1 cellular context compared by ENCODE assay signal in the genomic region with DNA sequence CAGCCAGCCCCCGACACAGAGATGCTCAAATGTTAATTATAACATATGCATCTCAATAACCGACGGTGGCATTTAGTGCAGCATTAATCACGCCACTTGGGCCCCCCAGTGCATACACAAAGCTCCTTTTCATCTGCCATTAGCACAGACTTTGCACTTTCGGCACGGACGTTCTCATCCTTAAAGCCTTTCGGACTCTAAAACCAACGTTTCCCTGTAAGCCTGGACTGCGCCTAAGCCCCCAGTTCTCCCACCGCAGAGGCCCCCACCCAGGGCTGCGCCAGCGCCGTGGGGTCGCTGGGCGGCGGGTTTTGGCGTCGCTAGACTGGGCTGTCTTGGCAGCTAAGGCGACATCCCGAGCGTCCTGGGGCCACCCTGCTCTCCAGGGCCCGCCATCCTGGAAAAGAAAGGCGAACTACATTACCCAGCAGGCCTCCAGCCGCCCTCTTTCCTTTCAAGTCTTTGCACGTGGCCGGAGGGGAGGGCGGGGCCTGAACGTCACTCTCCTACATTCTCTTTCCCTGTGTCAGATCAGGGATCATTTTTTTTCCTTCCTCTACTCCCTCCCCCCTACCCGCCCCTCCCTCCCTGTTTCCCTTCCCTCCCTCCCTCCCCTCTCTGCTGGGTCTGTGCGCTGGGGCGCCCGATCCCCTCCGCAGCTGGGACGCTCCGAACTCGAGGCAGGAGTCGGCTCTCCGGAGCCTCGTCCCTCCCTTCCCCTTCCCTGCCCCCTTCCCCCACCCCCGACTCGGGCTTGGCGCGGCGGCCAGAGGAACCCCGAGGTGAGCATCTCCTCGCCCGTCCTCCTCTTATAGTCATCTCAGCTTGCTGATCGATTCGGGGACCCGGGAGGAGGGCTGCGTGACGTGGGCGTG.
TF ChIP-seq lines count a peak whose summit lies in the region.

Gene CTIF (plus strand): TSS at position 501 of the 875 bp plus-strand sequence. CDS start 80,535 bp downstream, outside the sequence.

TF ChIP-seq in K562, 482 proteins besides CTCF, POLR2A, EP300 and RAD21 (continued from another document and continues in another):
- TF ChIP-seq, protein P1, sequence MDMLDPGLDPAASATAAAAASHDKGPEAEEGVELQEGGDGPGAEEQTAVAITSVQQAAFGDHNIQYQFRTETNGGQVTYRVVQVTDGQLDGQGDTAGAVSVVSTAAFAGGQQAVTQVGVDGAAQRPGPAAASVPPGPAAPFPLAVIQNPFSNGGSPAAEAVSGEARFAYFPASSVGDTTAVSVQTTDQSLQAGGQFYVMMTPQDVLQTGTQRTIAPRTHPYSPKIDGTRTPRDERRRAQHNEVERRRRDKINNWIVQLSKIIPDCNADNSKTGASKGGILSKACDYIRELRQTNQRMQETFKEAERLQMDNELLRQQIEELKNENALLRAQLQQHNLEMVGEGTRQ (CRISPR knock-in tag; IDR thresholded peaks at IDR 0.05), result peak; percentile 85
- TF ChIP-seq NR3C1 (CRISPR knock-in tag; IDR thresholded peaks at IDR 0.05) (no peak), ZNF212 (CRISPR knock-in tag; IDR thresholded peaks at IDR 0.05) (no peak), ZNF395 (CRISPR knock-in tag; IDR thresholded peaks at IDR 0.05) (no peak), SIN3A (IDR thresholded peaks at IDR 0.05; ENCODE audit: borderline replicate concordance in 2 of 2, control insufficient read depth in 1 of 2, low read depth in 2 of 2, low read length in 2 of 2) (no peak; a peak in 1 of 4 replicates), MYC (IDR thresholded peaks at IDR 0.05; ENCODE audit: low read depth, low read length) (peak; percentile 92), MYC (CRISPR knock-in tag; IDR thresholded peaks at IDR 0.05; ENCODE audit: borderline replicate concordance, low read depth) (no peak), MAZ (CRISPR knock-in tag; conservative IDR thresholded peaks at IDR 0.05 in 1 of 2, IDR thresholded peaks at IDR 0.05 in 1 of 2) (peak; percentile 15 to 24; a peak in 1 of 4 replicates), KLF10 (CRISPR knock-in tag; IDR thresholded peaks at IDR 0.05) (no peak), ZNF143 (CRISPR knock-in tag; IDR thresholded peaks at IDR 0.05) (peak; percentile 86), ZNF785 (CRISPR knock-in tag; IDR thresholded peaks at IDR 0.05) (no peak), PRPF4 (IDR thresholded peaks at IDR 0.05; ENCODE audit: insufficient read depth, low read depth, low read length, poor library complexity, severe bottlenecking) (no peak), NR0B1 (IDR thresholded peaks at IDR 0.05; ENCODE audit: partially characterized antibody) (no peak), NFXL1 (CRISPR knock-in tag; IDR thresholded peaks at IDR 0.05) (no peak), POLR2G (IDR thresholded peaks at IDR 0.05; ENCODE audit: low read depth, low read length) (peak; percentile 73), VEZF1 (CRISPR knock-in tag; IDR thresholded peaks at IDR 0.05) (peak; percentile 63), LEF1 (IDR thresholded peaks at IDR 0.05) (peak; percentile 65; the same call in 1 of the 2 replicates), SOX6 (IDR thresholded peaks at IDR 0.05) (no peak), RFX7 (CRISPR knock-in tag; IDR thresholded peaks at IDR 0.05) (no peak), CBFB (CRISPR knock-in tag; IDR thresholded peaks at IDR 0.05) (no peak), NFYB (IDR thresholded peaks at IDR 0.05; ENCODE audit: extremely low read depth, insufficient read length) (no peak), ZNF146 (CRISPR knock-in tag; IDR thresholded peaks at IDR 0.05; ENCODE audit: unreplicated experiment) (no peak), ATF7 (IDR thresholded peaks at IDR 0.05) (no peak), GABPA (tag; conservative IDR thresholded peaks at IDR 0.05; ENCODE audit: low read depth) (peak; percentile 41; the same call in 1 of the 2 replicates), ZNF639 (CRISPR knock-in tag; conservative IDR thresholded peaks at IDR 0.05 in 1 of 2, IDR thresholded peaks at IDR 0.05 in 1 of 2) (no peak), RBM15 (IDR thresholded peaks at IDR 0.05; ENCODE audit: insufficient read depth, low read length) (no peak), MXI1 (IDR thresholded peaks at IDR 0.05; ENCODE audit: low read depth, low read length) (0 out of 2 replicates have a peak, but pooled peaks have one; percentile 58), TAF7 (tag; IDR thresholded peaks at IDR 0.05) (peak; percentile 79; the same call in 1 of the 2 replicates), RBM34 (IDR thresholded peaks at IDR 0.05; ENCODE audit: borderline replicate concordance, insufficient read depth, low read length) (no peak), ZNF384 (IDR thresholded peaks at IDR 0.05; ENCODE audit: low read depth, low read length) (peak; percentile 68; the same call in 1 of the 2 replicates), TCF7L2 (IDR thresholded peaks at IDR 0.05; ENCODE audit: low read depth, low read length) (peak; percentile 74), MAX (CRISPR knock-in tag; IDR thresholded peaks at IDR 0.05) (peak; percentile 49), HCFC1 (IDR thresholded peaks at IDR 0.05; ENCODE audit: low read depth, low read length) (peak; percentile 92), SIX5 (IDR thresholded peaks at IDR 0.05; ENCODE audit: borderline replicate concordance in 1 of 2, insufficient read depth in 1 of 2, low read depth in 1 of 2, low read length in 2 of 2) (peak; percentile 68 to 70; a peak in 3 of 4 replicates), NRF1 (conservative IDR thresholded peaks at IDR 0.05 in 1 of 2, IDR thresholded peaks at IDR 0.05 in 1 of 2) (0 out of 4 replicates have a peak, but pooled peaks of 1 of the 2 experiments have one; percentile 12), SPI1 (IDR thresholded peaks at IDR 0.05; ENCODE audit: borderline replicate concordance, low read depth, low read length) (no peak), E2F6 (IDR thresholded peaks at IDR 0.05; ENCODE audit: borderline replicate concordance in 1 of 2, extremely low read depth in 1 of 2, insufficient read depth in 1 of 2, insufficient read length in 1 of 2, low read depth in 1 of 2, low read length in 1 of 2, poor library complexity in 1 of 2, severe bottlenecking in 1 of 2) (peak in 1 of 2 experiments; percentile 6), ARID2 (IDR thresholded peaks at IDR 0.05) (no peak), TEAD2 (tag; IDR thresholded peaks at IDR 0.05) (no peak), CREB1 (IDR thresholded peaks at IDR 0.05) (no peak; the same call in 1 of the 2 replicates), CREB1 (CRISPR knock-in tag; IDR thresholded peaks at IDR 0.05) (0 out of 2 replicates have a peak, but pooled peaks have one; percentile 32), HNRNPH1 (optimal IDR thresholded peaks at IDR 0.05; ENCODE audit: low read depth, low read length) (no peak)
- TF ChIP-seq, protein P2, sequence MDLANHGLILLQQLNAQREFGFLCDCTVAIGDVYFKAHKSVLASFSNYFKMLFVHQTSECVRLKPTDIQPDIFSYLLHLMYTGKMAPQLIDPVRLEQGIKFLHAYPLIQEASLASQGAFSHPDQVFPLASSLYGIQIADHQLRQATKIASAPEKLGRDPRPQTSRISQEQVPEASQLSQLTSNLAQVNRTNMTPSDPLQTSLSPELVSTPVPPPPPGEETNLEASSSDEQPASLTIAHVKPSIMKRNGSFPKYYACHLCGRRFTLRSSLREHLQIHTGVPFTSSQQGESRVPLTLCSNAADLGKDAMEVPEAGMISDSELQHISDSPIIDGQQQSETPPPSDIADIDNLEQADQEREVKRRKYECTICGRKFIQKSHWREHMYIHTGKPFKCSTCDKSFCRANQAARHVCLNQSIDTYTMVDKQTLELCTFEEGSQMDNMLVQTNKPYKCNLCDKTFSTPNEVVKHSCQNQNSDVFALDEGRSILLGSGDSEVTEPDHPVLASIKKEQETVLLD (IDR thresholded peaks at IDR 0.05), result no peak
- TF ChIP-seq, protein P3, sequence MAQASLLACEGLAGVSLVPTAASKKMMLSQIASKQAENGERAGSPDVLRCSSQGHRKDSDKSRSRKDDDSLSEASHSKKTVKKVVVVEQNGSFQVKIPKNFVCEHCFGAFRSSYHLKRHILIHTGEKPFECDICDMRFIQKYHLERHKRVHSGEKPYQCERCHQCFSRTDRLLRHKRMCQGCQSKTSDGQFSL (CRISPR knock-in tag; IDR thresholded peaks at IDR 0.05), result no peak
- TF ChIP-seq, protein P3 (tag; IDR thresholded peaks at IDR 0.05), result no peak
